9 cellular contexts compared by ENCODE assay signal in genomic region chr11:128474036-128474874, GRCh38.
DNase-seq lines count a peak whose midpoint lies in the region; ATAC-seq and TF ChIP-seq lines count a peak whose summit lies in the region.
"Had no signal": no experiment of that assay in that cellular context is flagged by ENCODE, and none has a peak within 500 bp of the region (broad histone marks: within the 10 kb centered on the region; RNA-seq: fewer than 3 reads in every experiment).

No MANE protein-coding gene starts in this region.

- CTCF ChIA-PET in activated CD8-positive, alpha-beta T cell treated with anti-CD3 and anti-CD28 coated beads for 36 hours (lab: Charles Lee) = interaction anchor here (0.9 to 8.9 kb wide), 17 partner anchors 9 to 317 kb away, joined by 3 to 93 read pairs (median 5); no protein-coding TSS in a partner anchor

- H3K4me1 Mint-ChIP-seq in IgD-negative memory B cell = peaks cover 85 to 90% (median 87%) of the 10 kb centered on the region in 3 donors
- H3K4me1 Mint-ChIP-seq in activated CD8-positive, alpha-beta T cell treated with anti-CD3 and anti-CD28 coated beads for 36 hours (ENCODE audit: low read depth) = peaks cover 90% of the 10 kb centered on the region

- no peak for TF ChIP-seq POLR2A in spleen (IDR thresholded peaks at IDR 0.05)

- no peaks in the 10 kb centered on the region for H3K27me3 ChIP-seq in right cardiac atrium (ENCODE audit: control insufficient read depth, insufficient read depth)
- H3K27me3 ChIP-seq in spleen (replicated peaks in 1 of 7) = no peaks in the 10 kb centered on the region

- H3K27ac Mint-ChIP-seq in IgD-negative memory B cell = peak overlapping the region; percentile 93 to 98 (median 97)
- H3K27ac Mint-ChIP-seq in activated CD8-positive, alpha-beta T cell treated with anti-CD3 and anti-CD28 coated beads for 36 hours = peak overlapping the region; percentile 97

- TF ChIP-seq CTCF in activated CD8-positive, alpha-beta T cell treated with anti-CD3 and anti-CD28 coated beads for 36 hours (IDR thresholded peaks at IDR 0.05) = no peak
- TF ChIP-seq CTCF in spleen (IDR thresholded peaks at IDR 0.05 in 8 of 11, conservative IDR thresholded peaks at IDR 0.05 in 3 of 11) = no peak

- no peaks in the 10 kb centered on the region for H3K9me3 ChIP-seq in right cardiac atrium (ENCODE audit: control insufficient read depth, low read length)
- no peaks in the 10 kb centered on the region for H3K9me3 ChIP-seq in spleen

- peaks cover 27% of the 10 kb centered on the region for H3K36me3 Mint-ChIP-seq in IgD-negative memory B cell
- H3K36me3 Mint-ChIP-seq in activated CD8-positive, alpha-beta T cell treated with anti-CD3 and anti-CD28 coated beads for 36 hours (ENCODE audit: low read depth) = peaks cover 92% of the 10 kb centered on the region

- POLR2A ChIA-PET in activated CD8-positive, alpha-beta T cell treated with anti-CD3 and anti-CD28 coated beads for 36 hours (lab: Charles Lee) = interaction anchor here (0.7 to 33.4 kb wide), 20 partner anchors 9 to 231 kb away, joined by 3 to 1082 read pairs (median 4); no protein-coding TSS in a partner anchor

- H3K4me3 ChIP-seq in right cardiac atrium (ENCODE audit: low read length) (no peak overlapping the region), spleen (peak overlapping the region in 2 of 8 donors; percentile 1 to 24)

- intact Hi-C loops in activated CD8-positive, alpha-beta T cell treated with anti-CD3 and anti-CD28 coated beads for 36 hours (cut with micrococcal nuclease) = loop anchor here (5.0 kb wide), 4 partner anchors 33 to 242 kb away; no protein-coding TSS in a partner anchor
- intact Hi-C loops in right cardiac atrium (cut with DNase I) = no loop called here
- intact Hi-C loops in spleen (cut with DNase I; ENCODE audit: low total_unique reads) = no loop called here

- H3K27ac ChIP-seq in right cardiac atrium (ENCODE audit: low read length) = peak overlapping the region; percentile 79
- peak overlapping the region; percentile 49 to 95 (median 82) for H3K27ac ChIP-seq in spleen

- ATAC-seq in activated CD8-positive, alpha-beta T cell treated with anti-CD3 and anti-CD28 coated beads for 36 hours = no peak
- peak in 1 of 2 donors; percentile 13 for ATAC-seq in right cardiac atrium

- peak overlapping the region; percentile 54 to 89 (median 66) for H3K4me3 Mint-ChIP-seq in IgD-negative memory B cell
- H3K4me3 Mint-ChIP-seq in activated CD8-positive, alpha-beta T cell treated with anti-CD3 and anti-CD28 coated beads for 36 hours = peak overlapping the region; percentile 77

- DNase-seq in activated CD8-positive, alpha-beta T cell treated with anti-CD3 and anti-CD28 coated beads for 36 hours = no peak
- DNase-seq in right cardiac atrium = no peak
- no peak for DNase-seq in spleen
- no peak for DNase-seq in midbrain (lab: John Stamatoyannopoulos, UW)
- no peak for DNase-seq in NCI-H510A (lab: John Stamatoyannopoulos, UW)
- no peak for DNase-seq in NCI-H748 treated with DMSO at 0.1 percent for 48 hours (lab: John Stamatoyannopoulos, UW)
- DNase-seq: effector CD8-positive, alpha-beta T cell; GF-D8 had no signal

- H3K27me3 Mint-ChIP-seq in IgD-negative memory B cell = no peaks in the 10 kb centered on the region
- H3K27me3 Mint-ChIP-seq in activated CD8-positive, alpha-beta T cell treated with anti-CD3 and anti-CD28 coated beads for 36 hours = no peaks in the 10 kb centered on the region

- H3K36me3 ChIP-seq in spleen = peaks cover 0 to 99% (median 63%) of the 10 kb centered on the region in 6 donors

- H3K4me1 ChIP-seq in right cardiac atrium (ENCODE audit: control insufficient read depth, insufficient read depth, low read length) (peaks cover 22% of the 10 kb centered on the region), spleen (peaks cover 91 to 100% (median 98%) of the 10 kb centered on the region in 6 donors)

- 48% methylated on average over 8 of the region's 8 CpGs for WGBS in right cardiac atrium
- 48 to 64% (median 59%) methylated on average over 8 of the region's 8 CpGs for WGBS in spleen, 5 donors

- no peaks in the 10 kb centered on the region for H3K9me3 Mint-ChIP-seq in IgD-negative memory B cell
- no peaks in the 10 kb centered on the region for H3K9me3 Mint-ChIP-seq in activated CD8-positive, alpha-beta T cell treated with anti-CD3 and anti-CD28 coated beads for 36 hours
